Comparison of ENCODE assay signal across 8 cellular contexts in the genomic region with DNA sequence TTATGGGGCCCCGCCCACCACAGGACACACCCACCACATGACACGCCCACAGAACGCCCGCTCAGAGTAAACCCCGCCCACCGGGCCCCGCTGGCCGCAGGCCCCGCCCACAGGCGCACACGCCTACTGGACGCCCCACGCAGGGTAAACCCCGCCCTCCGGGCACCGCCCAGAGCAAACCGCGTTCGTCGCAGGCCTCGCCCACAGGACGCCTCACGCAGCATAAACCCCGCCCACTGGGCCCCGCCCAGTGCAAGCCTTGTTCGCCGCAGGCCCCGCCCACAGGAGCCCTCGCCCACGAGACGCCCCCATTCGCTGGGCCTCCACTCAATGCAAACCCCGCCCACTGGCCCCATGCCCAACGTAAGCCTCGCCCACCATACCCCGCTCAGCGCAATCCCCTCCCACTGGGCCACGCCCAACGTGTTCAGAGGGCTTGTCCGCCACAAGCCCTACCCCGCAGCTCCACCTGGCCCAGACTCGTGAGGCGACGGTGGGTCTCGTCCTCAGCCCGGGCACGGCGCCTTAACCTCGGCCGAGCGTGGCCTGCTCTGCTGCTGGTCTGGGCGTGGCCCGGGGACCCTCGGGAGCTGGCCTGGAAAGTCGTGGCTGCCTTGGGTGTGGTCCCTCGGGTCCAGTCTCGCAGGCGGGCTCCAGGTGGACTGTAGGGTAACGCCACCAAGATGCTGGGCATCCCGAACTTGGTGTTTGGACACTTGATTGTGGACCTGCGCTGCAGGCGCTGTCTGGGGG. TPM values are rescaled to one million over a fixed set of nuclear protein-coding genes. Genes with fewer than 3 reads are reported as not detected.
DNase-seq lines count a peak whose midpoint lies in the region; ATAC-seq, FAIRE-seq and TF ChIP-seq lines count a peak whose summit lies in the region.

No MANE protein-coding gene starts in this region.

- DNase-seq in GM12891 (ENCODE audit: insufficient read length, low spot score): peak; percentile 100
- DNase-seq in NCI-H128 (lab: John Stamatoyannopoulos, UW; ENCODE audit: unreplicated experiment): peak; percentile 100
- DNase-seq in SW480 (ENCODE audit: low spot score): peak; percentile 96
- peak; percentile 96 for DNase-seq in adipocyte (ENCODE audit: low read depth)
- DNase-seq in left cardiac atrium: peak; percentile 100
- peak; percentile 100 for DNase-seq in posterior vena cava (ENCODE audit: low spot score)
- peak; percentile 100 for DNase-seq in upper lobe of right lung

- H3K36me3 ChIP-seq in adipocyte (ENCODE audit: control insufficient read depth, insufficient read depth, low read length, severe bottlenecking) (no peaks in the 10 kb centered on the region), upper lobe of right lung (no peaks in the 10 kb centered on the region)

- ATAC-seq in HG02759 (IDR thresholded peaks at IDR 0.05; ENCODE audit: unreplicated experiment): peak; percentile 82
- ATAC-seq in left cardiac atrium: peak; percentile 92 to 94
- peak; percentile 91 for ATAC-seq in upper lobe of right lung

- no peak for TF ChIP-seq POLR2A in GM12891 (IDR thresholded peaks at IDR 0.05; ENCODE audit: low read depth, low read length)

- H3K4me3 ChIP-seq in adipocyte (ENCODE audit: low read length) (peak overlapping the region; percentile 74), upper lobe of right lung (peak overlapping the region; percentile 56)

- no peak for TF ChIP-seq CTCF in upper lobe of right lung (IDR thresholded peaks at IDR 0.05)

- H3K4me1 ChIP-seq in adipocyte (ENCODE audit: control insufficient read depth, insufficient read depth, low read length) (peaks cover 8% of the 10 kb centered on the region), upper lobe of right lung (peaks cover 9% of the 10 kb centered on the region)

- H3K9me3 ChIP-seq in adipocyte (ENCODE audit: control insufficient read depth, low read length) (no peaks in the 10 kb centered on the region), upper lobe of right lung (no peaks in the 10 kb centered on the region)

- no peak overlapping the region for H3K9ac ChIP-seq in adipocyte (ENCODE audit: low read length)

- FAIRE-seq in GM12891 (lab: Jason Lieb, UNC): peak; percentile 99

- H3K27me3 ChIP-seq in adipocyte (replicated peaks; ENCODE audit: control insufficient read depth, insufficient read depth, low read length): peaks cover 23% of the 10 kb centered on the region
- H3K27me3 ChIP-seq in upper lobe of right lung: no peaks in the 10 kb centered on the region

- peak overlapping the region; percentile 14 for H3K27ac ChIP-seq in upper lobe of right lung

- intact Hi-C loops in left cardiac atrium (cut with DNase I) (no loop called here), posterior vena cava (cut with DNase I) (no loop called here), upper lobe of right lung (cut with DNase I) (no loop called here)

TF ChIP-seq in GM12891, 5 proteins besides CTCF, POLR2A, EP300 and RAD21:
- TF ChIP-seq TAF1 (IDR thresholded peaks at IDR 0.05; ENCODE audit: low read depth, low read length) (no peak), PAX5 (IDR thresholded peaks at IDR 0.05; ENCODE audit: insufficient read depth, low read length, severe bottlenecking) (no peak), POLR2AphosphoS5 (IDR thresholded peaks at IDR 0.05; ENCODE audit: low read depth, low read length) (no peak), POU2F2 (IDR thresholded peaks at IDR 0.05; ENCODE audit: low read depth, low read length) (no peak), SPI1 (IDR thresholded peaks at IDR 0.05; ENCODE audit: low read depth, low read length) (no peak)

RNA-seq across cellular contexts. Expression of a gene that starts 0.4 kb away (rescaled TPM):
- polyA plus RNA-seq in GM12891 (2012; ENCODE audit: low read depth, missing spikeins): 0.10 TPM
- total RNA-seq in left cardiac atrium: under 1 TPM; 0.68 to 0.82 TPM
- total RNA-seq in posterior vena cava: not detected
- 1.5 TPM for total RNA-seq in upper lobe of right lung

RNA-seq across cellular contexts. Expression of a gene that starts 4.4 kb away (rescaled TPM):
- 0.18 TPM for polyA plus RNA-seq in GM12891 (2012; ENCODE audit: low read depth, missing spikeins)
- total RNA-seq in left cardiac atrium (under 1 TPM in 1 of 2 donors, not detected in 1; 0.21 TPM), posterior vena cava (under 1 TPM in 1 of 2 donors, not detected in 1; 0.37 TPM), upper lobe of right lung (0.90 TPM)

RNA-seq across cellular contexts. Expression of a gene that starts 28.6 kb away (rescaled TPM):
- polyA plus RNA-seq in GM12891 (2012; ENCODE audit: low read depth, missing spikeins): 158 TPM
- total RNA-seq in left cardiac atrium: 100 to 1,000 TPM; 188 to 206 TPM
- total RNA-seq in posterior vena cava: 100 to 1,000 TPM; 318 to 379 TPM
- 328 TPM for total RNA-seq in upper lobe of right lung

Comparison
In these comparisons a context has a peak if more than half of its experiments do, and no peak if none do; other contexts are left out.
1. Peak in every context shown above with its lines: DNase-seq, ATAC-seq, H3K4me3 ChIP-seq and H3K27ac ChIP-seq.